ENCODE assay signal across 22 cellular contexts in genomic region chr10:59340279-59340678, GRCh38. TPM values are rescaled to one million over a fixed set of nuclear protein-coding genes. Genes with fewer than 3 reads are reported as not detected.
DNase-seq lines count a peak whose midpoint lies in the region; ATAC-seq, FAIRE-seq and TF ChIP-seq lines count a peak whose summit lies in the region.
"Had no signal": no experiment of that assay in that cellular context is flagged by ENCODE, and none has a peak within 500 bp of the region (broad histone marks: within the 10 kb centered on the region; RNA-seq: fewer than 3 reads in every experiment).

No MANE protein-coding gene starts in this region.

- no peaks in the 10 kb centered on the region for H3K9me3 Mint-ChIP-seq in astrocyte (ENCODE audit: unreplicated experiment)

- no peaks in the 10 kb centered on the region for H3K79me2 ChIP-seq in astrocyte (ENCODE audit: insufficient read depth, low read length)

- no peaks in the 10 kb centered on the region for H3K36me3 ChIP-seq in astrocyte (ENCODE audit: insufficient read depth, low read length)
- peaks cover 0 to 7% of the 10 kb centered on the region in 2 donors for H3K36me3 ChIP-seq in psoas muscle (ENCODE audit: insufficient read depth in 1 of 2, low read depth in 1 of 2)
- H3K36me3 ChIP-seq in tibial artery = no peaks in the 10 kb centered on the region
- H3K36me3 ChIP-seq: Peyer's patch, SJCRH30 had no signal

- no peak overlapping the region for H3K4me3 ChIP-seq in astrocyte (ENCODE audit: insufficient read depth, low read depth, low read length)
- H3K4me3 ChIP-seq in dorsolateral prefrontal cortex = no peak overlapping the region
- no peak overlapping the region for H3K4me3 ChIP-seq in psoas muscle
- no peak overlapping the region for H3K4me3 ChIP-seq in tibial artery
- H3K4me3 ChIP-seq: Peyer's patch, SJCRH30 had no signal

- H3K4me2 ChIP-seq in astrocyte (ENCODE audit: low read length) = no peak overlapping the region

- no peak overlapping the region for H2AFZ ChIP-seq in astrocyte (ENCODE audit: low read depth, low read length)

- H3K27me3 ChIP-seq in astrocyte (ENCODE audit: insufficient read depth, low read length) = no peaks in the 10 kb centered on the region
- H3K27me3 ChIP-seq in dorsolateral prefrontal cortex = no peaks in the 10 kb centered on the region
- no peaks in the 10 kb centered on the region for H3K27me3 ChIP-seq in psoas muscle (ENCODE audit: insufficient read depth in 3 of 3, low read length in 2 of 3)
- H3K27me3 ChIP-seq in tibial artery = no peaks in the 10 kb centered on the region
- H3K27me3 ChIP-seq: Peyer's patch, SJCRH30 had no signal

- ATAC-seq in psoas muscle = no peak
- no peak for ATAC-seq in GM19328 (IDR thresholded peaks at IDR 0.05; ENCODE audit: unreplicated experiment)
- no peak for ATAC-seq in GM21717 (IDR thresholded peaks at IDR 0.05; ENCODE audit: unreplicated experiment)

- H3K27me3 Mint-ChIP-seq in astrocyte (ENCODE audit: low read depth, unreplicated experiment) = no peaks in the 10 kb centered on the region
- H3K27me3 Mint-ChIP-seq: CD4-positive, CD25-positive, alpha-beta regulatory T cell had no signal

- no peak for FAIRE-seq in astrocyte (lab: Jason Lieb, UNC)
- FAIRE-seq: GM12891, H1 had no signal

- H3K4me1 ChIP-seq in astrocyte (ENCODE audit: insufficient read depth, low read length) (peaks cover 13% of the 10 kb centered on the region), psoas muscle (peaks cover 41% of the 10 kb centered on the region), tibial artery (peaks cover 4 to 65% (median 24%) of the 10 kb centered on the region in 4 donors)
- H3K4me1 ChIP-seq: Caco-2, Peyer's patch, SJCRH30 had no signal

- H3K4me3 Mint-ChIP-seq in astrocyte (ENCODE audit: unreplicated experiment) = no peak overlapping the region
- H3K4me3 Mint-ChIP-seq: CD4-positive, CD25-positive, alpha-beta regulatory T cell had no signal

- peaks cover 30% of the 10 kb centered on the region for H3K4me1 Mint-ChIP-seq in astrocyte (ENCODE audit: low read depth, unreplicated experiment)
- H3K4me1 Mint-ChIP-seq: CD4-positive, CD25-positive, alpha-beta regulatory T cell had no signal

- intact Hi-C loops in dorsolateral prefrontal cortex (cut with DNase I) = no loop called here
- intact Hi-C loops in psoas muscle (cut with DNase I) = no loop called here
- intact Hi-C loops in tibial artery (cut with DNase I; ENCODE audit: low total_unique reads) = no loop called here

- H4K20me1 ChIP-seq in astrocyte (ENCODE audit: insufficient read depth, low read length) = no peaks in the 10 kb centered on the region

- H3K9me3 ChIP-seq in astrocyte (ENCODE audit: insufficient read depth, low read depth, low read length) = no peaks in the 10 kb centered on the region
- H3K9me3 ChIP-seq in psoas muscle = no peaks in the 10 kb centered on the region
- H3K9me3 ChIP-seq in tibial artery = no peaks in the 10 kb centered on the region
- H3K9me3 ChIP-seq: Caco-2, Peyer's patch, SJCRH30 had no signal

- DNase-seq in astrocyte (ENCODE audit: low read depth) = peak; percentile 12
- DNase-seq in dorsolateral prefrontal cortex = no peak
- DNase-seq in psoas muscle = no peak
- DNase-seq in tibial artery = no peak
- no peak for DNase-seq in dedifferentiated amniotic fluid mesenchymal stem cell (ENCODE audit: extremely low spot score)
- DNase-seq: Caco-2; CD4-positive, CD25-positive, alpha-beta regulatory T cell; DND-41; Karpas-422; MV-4-11; NCI-H1694 treated with DMSO at 0.1 percent for 48 hours; NCI-H2081 treated with DMSO at 0.1 percent for 48 hours; NCI-H2171 treated with DMSO at 0.1 percent for 48 hours; NCI-H526; Peyer's patch; SJCRH30 had no signal

- no peak overlapping the region for H3K9ac ChIP-seq in astrocyte (ENCODE audit: low read length)

- peaks cover 13% of the 10 kb centered on the region for H3K36me3 Mint-ChIP-seq in astrocyte (ENCODE audit: low read depth, unreplicated experiment)
- H3K36me3 Mint-ChIP-seq: CD4-positive, CD25-positive, alpha-beta regulatory T cell had no signal

- H3K27ac ChIP-seq in astrocyte (ENCODE audit: low read depth, low read length) (no peak overlapping the region), dorsolateral prefrontal cortex (peak overlapping the region; percentile 17 to 100 (median 97)), psoas muscle (peak overlapping the region; percentile 33), tibial artery (peak overlapping the region; percentile 62 to 75)
- H3K27ac ChIP-seq: Peyer's patch, SJCRH30 had no signal

- WGBS in psoas muscle, 3 donors = 61 to 71% (median 70%) methylated on average over 1 of the region's 1 CpG

- TF ChIP-seq CTCF in astrocyte (IDR thresholded peaks at IDR 0.05; ENCODE audit: insufficient read depth, low read depth, low read length) = no peak
- TF ChIP-seq CTCF in dorsolateral prefrontal cortex (IDR thresholded peaks at IDR 0.05 in 54 of 56, conservative IDR thresholded peaks at IDR 0.05 in 2 of 56; ENCODE audit: low read depth in 1 of 56, partially characterized antibody in 56 of 56) = no peak
- no peak for TF ChIP-seq CTCF in psoas muscle (IDR thresholded peaks at IDR 0.05)
- no peak for TF ChIP-seq CTCF in tibial artery (IDR thresholded peaks at IDR 0.05)

- H3K27ac Mint-ChIP-seq in astrocyte (ENCODE audit: unreplicated experiment) = no peak overlapping the region
- H3K27ac Mint-ChIP-seq: CD4-positive, CD25-positive, alpha-beta regulatory T cell had no signal

RNA-seq across cellular contexts. Expression of gene FAM13C, which starts 22.1 kb away (rescaled TPM):
- total RNA-seq in astrocyte (8.7 and 9.3 TPM in 2 replicates), dorsolateral prefrontal cortex (100 to 1,000 TPM in 44 of 120 experiments, 10 to 100 TPM in 76; 54.6 to 219 (median 93.7) TPM), psoas muscle (10 to 100 TPM in 3 of 4 donors, 1 to 10 TPM in 1; 1.0 to 14.3 (median 13.3) TPM)
- polyA plus RNA-seq in psoas muscle = 10 to 100 TPM in 1 of 3 donors, 1 to 10 TPM in 2; 1.4 to 31.7 (median 6.5) TPM
- total RNA-seq: CD4-positive, CD25-positive, alpha-beta regulatory T cell; OCI-LY7 had no signal
- polyA plus RNA-seq: BJ; CD4-positive, CD25-positive, alpha-beta regulatory T cell had no signal
